In the genomic region with DNA sequence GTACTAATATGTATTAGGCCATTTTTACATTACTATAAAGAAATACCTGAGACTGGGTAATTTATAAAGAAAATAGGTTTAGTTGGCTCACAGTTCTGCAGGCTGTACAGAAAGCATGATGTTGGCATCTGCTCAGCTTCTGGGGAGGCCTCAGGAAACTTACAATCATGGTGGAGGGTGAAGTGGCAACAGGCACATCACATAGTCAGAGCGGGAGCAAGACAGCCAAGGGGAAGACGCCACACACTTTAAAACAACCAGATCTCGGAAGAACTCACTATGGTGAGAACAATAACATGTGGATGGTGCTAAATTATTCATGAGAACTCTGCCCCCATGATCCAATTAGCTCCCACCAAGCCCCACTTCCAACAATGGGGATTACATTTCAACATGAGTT, we compare ENCODE assay signal across 39 cellular contexts.
"Had no signal": no experiment of that assay in that cellular context is flagged by ENCODE, and none has a peak within 500 bp of the region (broad histone marks: within the 10 kb centered on the region; RNA-seq: fewer than 3 reads in every experiment).

No MANE protein-coding gene starts in this region.

- H3K4me1 Mint-ChIP-seq: activated naive CD4-positive, alpha-beta T cell treated with anti-CD3 and anti-CD28 coated beads, Interleukin-2, amount 10 ng/mL, durations not matched to agents 7 days and 5 days; activated naive CD4-positive, alpha-beta T cell treated with anti-CD3 and anti-CD28 coated beads, Interleukin-2, amount 50 U/mL, for 24 hours; activated naive CD8-positive, alpha-beta T cell treated with anti-CD3 and anti-CD28 coated beads for 36 hours; activated naive CD8-positive, alpha-beta T cell treated with anti-CD3 and anti-CD28 coated beads, Interleukin-2, amount 10 ng/mL, durations not matched to agents 7 days and 5 days; activated naive CD8-positive, alpha-beta T cell treated with anti-CD3 and anti-CD28 coated beads, Interleukin-2, amount 50 U/mL, for 24 hours; activated T-helper 17 cell treated with anti-CD3 and anti-CD28 coated beads, Interleukin-2, amount 50 U/mL, for 72 hours; brain; central memory CD8-positive, alpha-beta T cell had no signal

- H3K27me3 ChIP-seq: adrenal gland, ascending aorta, body of pancreas, brain microvascular endothelial cell, breast epithelium, cardiac muscle cell had no signal

- H3K4me1 ChIP-seq: adrenal gland, ascending aorta, breast epithelium had no signal

- H3K4me3 ChIP-seq: adrenal gland, ascending aorta, body of pancreas, breast epithelium, cardiac muscle cell had no signal

- H3K36me3 Mint-ChIP-seq: activated naive CD4-positive, alpha-beta T cell treated with anti-CD3 and anti-CD28 coated beads, Interleukin-2, amount 10 ng/mL, durations not matched to agents 7 days and 5 days; activated naive CD4-positive, alpha-beta T cell treated with anti-CD3 and anti-CD28 coated beads, Interleukin-2, amount 50 U/mL, for 24 hours; activated naive CD4-positive, alpha-beta T cell treated with anti-CD3 and anti-CD28 coated beads, Interleukin-2, amount 50 U/mL, for 72 hours; activated naive CD8-positive, alpha-beta T cell; activated naive CD8-positive, alpha-beta T cell treated with anti-CD3 and anti-CD28 coated beads for 36 hours; activated naive CD8-positive, alpha-beta T cell treated with anti-CD3 and anti-CD28 coated beads, Interleukin-2, amount 10 ng/mL, durations not matched to agents 7 days and 5 days; brain had no signal

- DNase-seq: activated effector memory CD4-positive, alpha-beta T cell treated with anti-CD3 and anti-CD28 coated beads, Interleukin-2, amount 50 U/mL, for 16 hours; activated effector memory CD4-positive, alpha-beta T cell treated with Interleukin-2 at 50 U/mL for 16 hours; activated gamma-delta T cell; activated gamma-delta T cell treated with Interleukin-2 at 50 U/mL for 16 hours; activated naive CD4-positive, alpha-beta T cell; activated naive CD4-positive, alpha-beta T cell treated with anti-CD3 and anti-CD28 coated beads for 36 hours; activated naive CD4-positive, alpha-beta T cell treated with anti-CD3 and anti-CD28 coated beads, Interleukin-2, amount 10 ng/mL, durations not matched to agents 7 days and 5 days; activated naive CD4-positive, alpha-beta T cell treated with anti-CD3 and anti-CD28 coated beads, Interleukin-2, amount 50 U/mL, for 16 hours; activated naive CD4-positive, alpha-beta T cell treated with Interleukin-2 at 50 U/mL for 16 hours; activated naive CD8-positive, alpha-beta T cell treated with anti-CD3 and anti-CD28 coated beads for 36 hours; activated naive CD8-positive, alpha-beta T cell treated with anti-CD3 and anti-CD28 coated beads, Interleukin-2, amount 10 ng/mL, durations not matched to agents 7 days and 5 days; activated naive CD8-positive, alpha-beta T cell treated with anti-CD3 and anti-CD28 coated beads, Interleukin-2, amount 50 U/mL, for 24 hours; activated T-cell treated with anti-CD3 and anti-CD28 coated beads, Interleukin-2, amount 50 U/mL, for 24 hours; activated T-cell treated with anti-CD3 and anti-CD28 coated beads, Interleukin-2, amount 50 U/mL, for 4 hours; activated T-cell treated with anti-CD3 and anti-CD28 coated beads, Interleukin-2, amount 50 U/mL, for 48 hours; activated T-cell treated with anti-CD3 and anti-CD28 coated beads, Interleukin-2, amount 50 U/mL, for 72 hours; adrenal gland; amniotic stem cell; amygdala; anterior cingulate cortex; aorta; body of pancreas; brain microvascular endothelial cell; caudate nucleus; central memory CD4-positive, alpha-beta T cell; cerebellar nuclear complex had no signal

- ATAC-seq: activated naive CD4-positive, alpha-beta T cell treated with anti-CD3 and anti-CD28 coated beads, Interleukin-2, amount 50 U/mL, for 72 hours; activated naive CD8-positive, alpha-beta T cell treated with anti-CD3 and anti-CD28 coated beads, Interleukin-2, amount 50 U/mL, for 24 hours; activated T-cell treated with anti-CD3 and anti-CD28 coated beads, Interleukin-2, amount 50 U/mL, for 4 hours; activated T-cell treated with anti-CD3 and anti-CD28 coated beads, Interleukin-2, amount 50 U/mL, for 72 hours; activated T-helper 17 cell treated with anti-CD3 and anti-CD28 coated beads, Interleukin-2, amount 50 U/mL, for 72 hours; body of pancreas had no signal

- H3K27ac ChIP-seq: adrenal gland, ascending aorta, body of pancreas, brain microvascular endothelial cell, breast epithelium, cardiac muscle cell had no signal

- H3K36me3 ChIP-seq: adrenal gland, ascending aorta, brain microvascular endothelial cell, breast epithelium, cardiac muscle cell had no signal

- H3K4me3 Mint-ChIP-seq: activated naive CD4-positive, alpha-beta T cell treated with anti-CD3 and anti-CD28 coated beads for 36 hours; activated naive CD4-positive, alpha-beta T cell treated with anti-CD3 and anti-CD28 coated beads, Interleukin-2, amount 10 ng/mL, durations not matched to agents 7 days and 5 days; activated naive CD4-positive, alpha-beta T cell treated with anti-CD3 and anti-CD28 coated beads, Interleukin-2, amount 50 U/mL, for 24 hours; activated naive CD8-positive, alpha-beta T cell; activated naive CD8-positive, alpha-beta T cell treated with anti-CD3 and anti-CD28 coated beads for 36 hours; activated naive CD8-positive, alpha-beta T cell treated with anti-CD3 and anti-CD28 coated beads, Interleukin-2, amount 10 ng/mL, durations not matched to agents 7 days and 5 days; activated naive CD8-positive, alpha-beta T cell treated with anti-CD3 and anti-CD28 coated beads, Interleukin-2, amount 50 U/mL, for 24 hours; activated T-cell treated with anti-CD3 and anti-CD28 coated beads, Interleukin-2, amount 50 U/mL, for 24 hours; activated T-cell treated with anti-CD3 and anti-CD28 coated beads, Interleukin-2, amount 50 U/mL, for 4 hours; activated T-cell treated with anti-CD3 and anti-CD28 coated beads, Interleukin-2, amount 50 U/mL, for 72 hours; activated T-helper 1 cell treated with anti-CD3 and anti-CD28 coated beads, Interleukin-12 subunit alpha, Interleukin-12 subunit beta, Interleukin-2, Interleukin-4 antibody, amounts not matched to agents 30 ng/mL and 10 ng/mL and 1 ng/mL, durations not matched to agents 14 hours and 24 hours and 36 hours; activated T-helper 17 cell treated with anti-CD3 and anti-CD28 coated beads, Interleukin-2, amount 50 U/mL, for 72 hours; brain; central memory CD8-positive, alpha-beta T cell had no signal

- H3K9me3 ChIP-seq: adrenal gland, ascending aorta, body of pancreas, breast epithelium had no signal

- FAIRE-seq: astrocyte, bronchial epithelial cell had no signal

- H3K9me3 Mint-ChIP-seq: activated naive CD4-positive, alpha-beta T cell treated with anti-CD3 and anti-CD28 coated beads for 36 hours; activated naive CD4-positive, alpha-beta T cell treated with anti-CD3 and anti-CD28 coated beads, Interleukin-2, amount 10 ng/mL, durations not matched to agents 7 days and 5 days; activated naive CD4-positive, alpha-beta T cell treated with anti-CD3 and anti-CD28 coated beads, Interleukin-2, amount 50 U/mL, for 24 hours; activated naive CD4-positive, alpha-beta T cell treated with anti-CD3 and anti-CD28 coated beads, Interleukin-2, amount 50 U/mL, for 72 hours; activated naive CD8-positive, alpha-beta T cell treated with anti-CD3 and anti-CD28 coated beads for 36 hours; activated naive CD8-positive, alpha-beta T cell treated with anti-CD3 and anti-CD28 coated beads, Interleukin-2, amount 10 ng/mL, durations not matched to agents 7 days and 5 days; activated naive CD8-positive, alpha-beta T cell treated with anti-CD3 and anti-CD28 coated beads, Interleukin-2, amount 50 U/mL, for 24 hours; activated T-cell treated with anti-CD3 and anti-CD28 coated beads, Interleukin-2, amount 50 U/mL, for 24 hours; activated T-cell treated with anti-CD3 and anti-CD28 coated beads, Interleukin-2, amount 50 U/mL, for 4 hours; activated T-cell treated with anti-CD3 and anti-CD28 coated beads, Interleukin-2, amount 50 U/mL, for 72 hours; activated T-helper 1 cell treated with anti-CD3 and anti-CD28 coated beads, Interleukin-12 subunit alpha, Interleukin-12 subunit beta, Interleukin-2, Interleukin-4 antibody, amounts not matched to agents 30 ng/mL and 10 ng/mL and 1 ng/mL, durations not matched to agents 14 hours and 24 hours and 36 hours; activated T-helper 17 cell treated with anti-CD3 and anti-CD28 coated beads, Interleukin-2, amount 50 U/mL, for 72 hours; activated T-helper 2 cell treated with anti-CD3 and anti-CD28 coated beads, Interferon-gamma antibody, Interleukin-2, Interleukin-4, amounts not matched to agents 10 μg/mL and 5 μg/mL and 100 μg/mL, durations not matched to agents 14 hours and 24 hours and 36 hours; brain; central memory CD8-positive, alpha-beta T cell had no signal

- H3K27ac Mint-ChIP-seq: activated naive CD4-positive, alpha-beta T cell treated with anti-CD3 and anti-CD28 coated beads for 36 hours; activated naive CD4-positive, alpha-beta T cell treated with anti-CD3 and anti-CD28 coated beads, Interleukin-2, amount 10 ng/mL, durations not matched to agents 7 days and 5 days; activated naive CD4-positive, alpha-beta T cell treated with anti-CD3 and anti-CD28 coated beads, Interleukin-2, amount 50 U/mL, for 24 hours; activated naive CD4-positive, alpha-beta T cell treated with anti-CD3 and anti-CD28 coated beads, Interleukin-2, amount 50 U/mL, for 72 hours; activated naive CD8-positive, alpha-beta T cell; activated naive CD8-positive, alpha-beta T cell treated with anti-CD3 and anti-CD28 coated beads for 36 hours; activated naive CD8-positive, alpha-beta T cell treated with anti-CD3 and anti-CD28 coated beads, Interleukin-2, amount 10 ng/mL, durations not matched to agents 7 days and 5 days; activated naive CD8-positive, alpha-beta T cell treated with anti-CD3 and anti-CD28 coated beads, Interleukin-2, amount 50 U/mL, for 24 hours; activated T-cell treated with anti-CD3 and anti-CD28 coated beads, Interleukin-2, amount 50 U/mL, for 24 hours; activated T-cell treated with anti-CD3 and anti-CD28 coated beads, Interleukin-2, amount 50 U/mL, for 72 hours; activated T-helper 1 cell treated with anti-CD3 and anti-CD28 coated beads, Interleukin-12 subunit alpha, Interleukin-12 subunit beta, Interleukin-2, Interleukin-4 antibody, amounts not matched to agents 30 ng/mL and 10 ng/mL and 1 ng/mL, durations not matched to agents 14 hours and 24 hours and 36 hours; activated T-helper 17 cell treated with anti-CD3 and anti-CD28 coated beads, Interleukin-2, amount 50 U/mL, for 72 hours; activated T-helper 2 cell treated with anti-CD3 and anti-CD28 coated beads, Interferon-gamma antibody, Interleukin-2, Interleukin-4, amounts not matched to agents 10 μg/mL and 5 μg/mL and 100 μg/mL, durations not matched to agents 14 hours and 24 hours and 36 hours; brain had no signal

- H3K27me3 Mint-ChIP-seq: activated naive CD4-positive, alpha-beta T cell treated with anti-CD3 and anti-CD28 coated beads, Interleukin-2, amount 10 ng/mL, durations not matched to agents 7 days and 5 days; brain had no signal
